ENCODE assay signal across 1 cellular context in genomic region chr20:52552181-52552872, GRCh38.
TF ChIP-seq lines count a peak whose summit lies in the region.

No MANE protein-coding gene starts in this region.

TF ChIP-seq in GM23338, 12 proteins besides CTCF, POLR2A, EP300 and RAD21 (continued from another document):
- TF ChIP-seq ZNF462 (CRISPR knock-in tag; IDR thresholded peaks at IDR 0.05) (no peak), POLR2AphosphoS5 (IDR thresholded peaks at IDR 0.05; ENCODE audit: low read depth) (no peak), ZNF114 (CRISPR knock-in tag; IDR thresholded peaks at IDR 0.05) (no peak), ETS1 (IDR thresholded peaks at IDR 0.05) (no peak)
